Comparison of ENCODE assay signal across 1 cellular context in the genomic region with DNA sequence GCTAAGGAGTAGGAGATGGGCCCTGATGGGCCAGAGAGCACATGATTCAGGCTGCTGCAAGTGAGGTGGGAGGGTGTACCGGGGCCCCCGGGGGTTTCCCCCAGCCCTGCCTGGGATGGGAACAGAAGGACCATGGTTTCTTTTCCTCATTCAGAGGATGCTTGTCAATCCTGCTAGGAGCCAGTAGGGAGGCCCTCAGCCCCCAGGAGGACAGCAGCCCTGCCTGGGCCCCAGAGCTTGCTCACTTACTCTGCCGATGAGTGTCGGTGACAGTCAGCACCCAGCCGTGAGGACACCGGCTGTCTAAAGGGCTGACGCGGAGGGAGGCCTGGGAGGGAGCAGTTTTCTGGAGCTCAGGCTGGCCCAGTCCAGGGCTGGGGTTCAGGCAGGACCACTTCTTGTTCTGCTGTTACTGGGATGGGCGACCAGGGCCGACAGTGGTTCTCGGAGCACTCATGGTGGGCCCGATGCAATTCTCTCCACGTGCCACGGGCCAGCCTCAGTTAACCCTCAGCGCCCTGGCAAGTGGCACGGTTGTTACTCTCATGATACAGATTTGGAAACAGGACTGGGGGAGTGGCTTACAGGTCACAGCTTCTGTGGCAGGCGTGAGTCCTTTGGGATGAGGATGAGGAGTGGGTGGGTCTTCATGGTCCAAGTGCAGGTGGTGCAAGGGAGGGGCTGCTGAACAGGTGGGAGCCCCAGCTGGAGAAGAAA.
TF ChIP-seq lines count a peak whose summit lies in the region.

No MANE protein-coding gene starts in this region.

TF ChIP-seq in WTC11, 78 proteins besides CTCF, POLR2A, EP300 and RAD21 (continued from another document):
- TF ChIP-seq OVOL2 (CRISPR knock-in tag; IDR thresholded peaks at IDR 0.05; ENCODE audit: borderline replicate concordance) (no peak), ZBTB21 (CRISPR knock-in tag; IDR thresholded peaks at IDR 0.05; ENCODE audit: borderline replicate concordance) (no peak), TEAD1 (CRISPR knock-in tag; IDR thresholded peaks at IDR 0.05) (no peak), ZNF671 (CRISPR knock-in tag; IDR thresholded peaks at IDR 0.05) (no peak)
- TF ChIP-seq, protein P1, sequence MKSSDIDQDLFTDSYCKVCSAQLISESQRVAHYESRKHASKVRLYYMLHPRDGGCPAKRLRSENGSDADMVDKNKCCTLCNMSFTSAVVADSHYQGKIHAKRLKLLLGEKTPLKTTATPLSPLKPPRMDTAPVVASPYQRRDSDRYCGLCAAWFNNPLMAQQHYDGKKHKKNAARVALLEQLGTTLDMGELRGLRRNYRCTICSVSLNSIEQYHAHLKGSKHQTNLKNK (CRISPR knock-in tag; IDR thresholded peaks at IDR 0.05) = no peak
- TF ChIP-seq, protein P2, sequence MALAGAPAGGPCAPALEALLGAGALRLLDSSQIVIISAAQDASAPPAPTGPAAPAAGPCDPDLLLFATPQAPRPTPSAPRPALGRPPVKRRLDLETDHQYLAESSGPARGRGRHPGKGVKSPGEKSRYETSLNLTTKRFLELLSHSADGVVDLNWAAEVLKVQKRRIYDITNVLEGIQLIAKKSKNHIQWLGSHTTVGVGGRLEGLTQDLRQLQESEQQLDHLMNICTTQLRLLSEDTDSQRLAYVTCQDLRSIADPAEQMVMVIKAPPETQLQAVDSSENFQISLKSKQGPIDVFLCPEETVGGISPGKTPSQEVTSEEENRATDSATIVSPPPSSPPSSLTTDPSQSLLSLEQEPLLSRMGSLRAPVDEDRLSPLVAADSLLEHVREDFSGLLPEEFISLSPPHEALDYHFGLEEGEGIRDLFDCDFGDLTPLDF (CRISPR knock-in tag; IDR thresholded peaks at IDR 0.05) = no peak
